Comparison of ENCODE assay signal across 19 cellular contexts in the genomic region with DNA sequence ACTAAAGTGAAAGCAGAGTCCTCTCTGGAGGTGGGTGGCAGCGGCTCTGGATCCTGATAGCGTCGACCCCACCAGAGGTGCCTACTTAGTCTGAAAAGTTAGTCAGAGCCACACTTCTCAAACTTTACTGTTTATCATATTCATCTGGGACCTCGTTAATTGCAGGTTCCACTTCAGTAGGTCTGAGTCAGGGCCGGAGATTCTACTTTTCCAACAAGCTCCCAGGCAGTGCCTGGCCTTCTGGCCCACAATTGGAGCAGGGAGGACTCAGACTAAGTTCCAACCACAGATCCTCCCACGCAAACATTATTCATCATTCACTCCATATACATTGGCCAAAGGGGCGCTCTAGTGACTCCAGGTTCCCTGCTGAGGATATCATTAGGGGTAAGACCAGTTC.
DNase-seq lines count a peak whose midpoint lies in the region; ATAC-seq and TF ChIP-seq lines count a peak whose summit lies in the region.
"Had no signal": no experiment of that assay in that cellular context is flagged by ENCODE, and none has a peak within 500 bp of the region (broad histone marks: within the 10 kb centered on the region; RNA-seq: fewer than 3 reads in every experiment).

No MANE protein-coding gene starts in this region.

- TF ChIP-seq RAD21 in HCT116 (IDR thresholded peaks at IDR 0.05; ENCODE audit: low read depth) = no peak

- TF ChIP-seq CTCF in HCT116 (IDR thresholded peaks at IDR 0.05 in 2 of 3, conservative IDR thresholded peaks at IDR 0.05 in 1 of 3; ENCODE audit: borderline replicate concordance in 1 of 3, insufficient read depth in 1 of 3, low read depth in 2 of 3, low read length in 2 of 3) = no peak
- no peak for TF ChIP-seq CTCF in fibroblast of mammary gland (conservative IDR thresholded peaks at IDR 0.05; ENCODE audit: control insufficient read depth, insufficient read depth, low read depth, low read length)
- TF ChIP-seq CTCF in adrenal gland (IDR thresholded peaks at IDR 0.05) = no peak
- no peak for TF ChIP-seq CTCF in foreskin keratinocyte (conservative IDR thresholded peaks at IDR 0.05)

- BruUV-seq in HCT116 (replicated peaks; lab: Mats Ljungman, UMichigan) = no TSS peak

- no peaks in the 10 kb centered on the region for H3K9me3 Mint-ChIP-seq in activated T-helper 17 cell treated with anti-CD3 and anti-CD28 coated beads, Interleukin-2, amount 50 U/mL, for 72 hours
- H3K9me3 Mint-ChIP-seq: activated naive CD4-positive, alpha-beta T cell treated with anti-CD3 and anti-CD28 coated beads, Interleukin-2, amount 50 U/mL, for 72 hours; nephron; stimulated activated naive CD8-positive, alpha-beta T cell treated with anti-CD3 and anti-CD28 coated beads, Interleukin-15, amount 100 ng/mL, for 72 hours had no signal

- H3K4me1 ChIP-seq in HCT116 (ENCODE audit: control insufficient read depth in 1 of 2, insufficient read depth in 2 of 2, low read length in 2 of 2) = peaks cover 0 to 8% of the 10 kb centered on the region in 2 experiments; a peak in 2 of 4 replicates
- H3K4me1 ChIP-seq in adrenal gland (replicated peaks in 1 of 2) = no peaks in the 10 kb centered on the region
- H3K4me1 ChIP-seq in foreskin keratinocyte = no peaks in the 10 kb centered on the region
- H3K4me1 ChIP-seq: A549 had no signal

- H3K27ac ChIP-seq in HCT116 (ENCODE audit: low read depth, low read length) (no peak overlapping the region), adrenal gland (peak overlapping the region in 1 of 5 donors; percentile 19), foreskin keratinocyte (no peak overlapping the region)
- H3K27ac ChIP-seq: A549 had no signal

- TF ChIP-seq POLR2A in HCT116 (IDR thresholded peaks at IDR 0.05; ENCODE audit: borderline replicate concordance, extremely low read depth, insufficient read depth, insufficient read length) = no peak
- no peak for TF ChIP-seq POLR2A in adrenal gland (IDR thresholded peaks at IDR 0.05)

- no peaks in the 10 kb centered on the region for H3K36me3 ChIP-seq in HCT116 (ENCODE audit: control insufficient read depth in 1 of 2, insufficient read depth in 2 of 2, low read length in 2 of 2)
- peaks cover 0 to 9% of the 10 kb centered on the region in 2 donors for H3K36me3 ChIP-seq in adrenal gland (replicated peaks in 1 of 2)

- intact Hi-C loops in HCT116 (cut with micrococcal nuclease) = no loop called here
- intact Hi-C loops in adrenal gland (cut with DNase I) = no loop called here

- POLR2A ChIA-PET in HCT116 (lab: Charles Lee) = no interaction called here

- peak overlapping the region; percentile 35; the same call in 1 of the 2 replicates for H3K4me2 ChIP-seq in HCT116 (ENCODE audit: low read length)
- H3K4me2 ChIP-seq: A549 had no signal

- H4K20me1 ChIP-seq in HCT116 (ENCODE audit: insufficient read depth) = no peaks in the 10 kb centered on the region

- DNase-seq in A172 (ENCODE audit: low spot score) = peak; percentile 64
- peak; percentile 3 for DNase-seq in HCT116 (ENCODE audit: low read depth, low spot score)
- DNase-seq in fibroblast of mammary gland (ENCODE audit: low read depth) = peak; percentile 80
- no peak for DNase-seq in NCI-H2029 (lab: John Stamatoyannopoulos, UW)
- no peak for DNase-seq in adrenal gland
- DNase-seq in foreskin keratinocyte = no peak
- no peak for DNase-seq in stimulated activated naive CD8-positive, alpha-beta T cell treated with anti-CD3 and anti-CD28 coated beads, Interleukin-15, Interleukin-2, amounts not matched to agents 100 U/mL and 50 U/mL, for 24 hours
- DNase-seq: activated CD4-positive, alpha-beta T cell treated with anti-CD3 and anti-CD28 coated beads, Interleukin-2, amount 50 U/mL, for 4 hours; activated T-cell treated with anti-CD3 and anti-CD28 coated beads, Interleukin-2, amount 50 U/mL, for 1 hour; GDM1; glutamatergic neuron; H7; NCI-H2081 treated with DMSO at 0.1 percent for 48 hours; NCI-H526 treated with DMSO at 0.1 percent for 48 hours; stimulated activated naive CD8-positive, alpha-beta T cell treated with anti-CD3 and anti-CD28 coated beads, Interleukin-15, amount 100 ng/mL, for 72 hours had no signal

- H3K9me3 ChIP-seq in HCT116 (ENCODE audit: control insufficient read depth in 1 of 2, insufficient read depth in 1 of 2, low read depth in 1 of 2, low read length in 2 of 2) (no peaks in the 10 kb centered on the region), adrenal gland (replicated peaks in 1 of 3) (no peaks in the 10 kb centered on the region)
- H3K9me3 ChIP-seq: A549 had no signal

- H3K27ac Mint-ChIP-seq in activated T-helper 17 cell treated with anti-CD3 and anti-CD28 coated beads, Interleukin-2, amount 50 U/mL, for 72 hours = no peak overlapping the region
- H3K27ac Mint-ChIP-seq: activated naive CD4-positive, alpha-beta T cell treated with anti-CD3 and anti-CD28 coated beads, Interleukin-2, amount 50 U/mL, for 72 hours; nephron; stimulated activated naive CD8-positive, alpha-beta T cell treated with anti-CD3 and anti-CD28 coated beads, Interleukin-15, amount 100 ng/mL, for 72 hours had no signal

- no peaks in the 10 kb centered on the region for H3K79me2 ChIP-seq in HCT116 (ENCODE audit: insufficient read depth, low read length)

- no peaks in the 10 kb centered on the region for H3K9me2 ChIP-seq in HCT116 (ENCODE audit: insufficient read depth)

- no peak overlapping the region for H2AFZ ChIP-seq in HCT116 (ENCODE audit: low read depth, low read length, poor library complexity, severe bottlenecking)

- RAD21 ChIA-PET in HCT116 (lab: Charles Lee; ENCODE audit: low non-redundant PET in 1 of 2, low total read pairs in 2 of 2, uncharacterized antibody in 2 of 2, unreplicated experiment in 2 of 2) = no interaction called here

- peaks cover 4% of the 10 kb centered on the region for H3K27me3 Mint-ChIP-seq in activated T-helper 17 cell treated with anti-CD3 and anti-CD28 coated beads, Interleukin-2, amount 50 U/mL, for 72 hours
- H3K27me3 Mint-ChIP-seq: stimulated activated naive CD8-positive, alpha-beta T cell treated with anti-CD3 and anti-CD28 coated beads, Interleukin-15, amount 100 ng/mL, for 72 hours had no signal

- H3K4me3 ChIP-seq in HCT116 (replicated peaks in 1 of 2; ENCODE audit: low read depth in 1 of 2, low read length in 2 of 2) = no peak overlapping the region
- H3K4me3 ChIP-seq in fibroblast of mammary gland (ENCODE audit: control insufficient read depth, low read depth, low read length) = no peak overlapping the region
- H3K4me3 ChIP-seq in adrenal gland = no peak overlapping the region
- H3K4me3 ChIP-seq: A549 had no signal

- no peaks in the 10 kb centered on the region for H3K36me3 Mint-ChIP-seq in activated T-helper 17 cell treated with anti-CD3 and anti-CD28 coated beads, Interleukin-2, amount 50 U/mL, for 72 hours (ENCODE audit: low read depth)
- H3K36me3 Mint-ChIP-seq: activated naive CD4-positive, alpha-beta T cell treated with anti-CD3 and anti-CD28 coated beads, Interleukin-2, amount 50 U/mL, for 72 hours had no signal

- H3K9ac ChIP-seq in HCT116 (ENCODE audit: low read length) = no peak overlapping the region

- ATAC-seq in HCT116 (peak; percentile 61), foreskin keratinocyte (no peak)
- peak; percentile 19 for ATAC-seq in activated T-helper 17 cell treated with anti-CD3 and anti-CD28 coated beads, Interleukin-2, amount 50 U/mL, for 72 hours (replicated peaks)
- no peak for ATAC-seq in stimulated activated naive CD8-positive, alpha-beta T cell treated with anti-CD3 and anti-CD28 coated beads, Interleukin-15, Interleukin-2, amounts not matched to agents 100 U/mL and 50 U/mL, for 24 hours
- ATAC-seq: A549; activated naive CD4-positive, alpha-beta T cell treated with anti-CD3 and anti-CD28 coated beads, Interleukin-2, amount 50 U/mL, for 72 hours; stimulated activated naive CD8-positive, alpha-beta T cell treated with anti-CD3 and anti-CD28 coated beads, Interleukin-15, amount 100 ng/mL, for 72 hours had no signal

- no peak overlapping the region for H3K4me3 Mint-ChIP-seq in activated T-helper 17 cell treated with anti-CD3 and anti-CD28 coated beads, Interleukin-2, amount 50 U/mL, for 72 hours
- H3K4me3 Mint-ChIP-seq: nephron; stimulated activated naive CD8-positive, alpha-beta T cell treated with anti-CD3 and anti-CD28 coated beads, Interleukin-15, amount 100 ng/mL, for 72 hours had no signal

- H3K4me1 Mint-ChIP-seq in activated T-helper 17 cell treated with anti-CD3 and anti-CD28 coated beads, Interleukin-2, amount 50 U/mL, for 72 hours = no peaks in the 10 kb centered on the region
- H3K4me1 Mint-ChIP-seq: nephron; stimulated activated naive CD8-positive, alpha-beta T cell treated with anti-CD3 and anti-CD28 coated beads, Interleukin-15, amount 100 ng/mL, for 72 hours had no signal

- H3K27me3 ChIP-seq in HCT116 (ENCODE audit: insufficient read depth, low read length) = peaks cover 8% of the 10 kb centered on the region
- H3K27me3 ChIP-seq in adrenal gland = no peaks in the 10 kb centered on the region
- H3K27me3 ChIP-seq in foreskin keratinocyte = no peaks in the 10 kb centered on the region

- CTCF ChIA-PET in HCT116 (lab: Charles Lee) = no interaction called here

- WGBS in adrenal gland, 4 donors = 88 to 97% (median 94%) methylated on average over 7 of the region's 7 CpGs

TF ChIP-seq in HCT116, 20 proteins besides CTCF, POLR2A, EP300 and RAD21:
- TF ChIP-seq, protein P1, sequence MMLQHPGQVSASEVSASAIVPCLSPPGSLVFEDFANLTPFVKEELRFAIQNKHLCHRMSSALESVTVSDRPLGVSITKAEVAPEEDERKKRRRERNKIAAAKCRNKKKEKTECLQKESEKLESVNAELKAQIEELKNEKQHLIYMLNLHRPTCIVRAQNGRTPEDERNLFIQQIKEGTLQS (IDR thresholded peaks at IDR 0.05) = no peak
- TF ChIP-seq EGR1 (IDR thresholded peaks at IDR 0.05; ENCODE audit: low read depth) = peak; percentile 64
- no peak for TF ChIP-seq EZH2 (IDR thresholded peaks at IDR 0.05)
- TF ChIP-seq CEBPB (IDR thresholded peaks at IDR 0.05; ENCODE audit: low read depth) = no peak
TF ChIP-seq in HCT116: peak in this region for 1.

Comparison
In these comparisons a context has a peak if more than half of its experiments do, and no peak if none do; other contexts are left out.
1. DNase-seq: peak in A172 (single experiment), HCT116 (single experiment) and fibroblast of mammary gland (single experiment); none in NCI-H2029 (single experiment), adrenal gland (0 of 7), foreskin keratinocyte (0 of 2) and stimulated activated naive CD8-positive, alpha-beta T cell treated with anti-CD3 and anti-CD28 coated beads, Interleukin-15, Interleukin-2, amounts not matched to agents 100 U/mL and 50 U/mL, for 24 hours (single experiment).
2. ATAC-seq: peak in HCT116 (single experiment) and activated T-helper 17 cell treated with anti-CD3 and anti-CD28 coated beads, Interleukin-2, amount 50 U/mL, for 72 hours (single experiment); none in foreskin keratinocyte (single experiment) and stimulated activated naive CD8-positive, alpha-beta T cell treated with anti-CD3 and anti-CD28 coated beads, Interleukin-15, Interleukin-2, amounts not matched to agents 100 U/mL and 50 U/mL, for 24 hours (single experiment).